Comparison of ENCODE assay signal across 22 cellular contexts in genomic region chr21:37001446-37001845, GRCh38.
DNase-seq lines count a peak whose midpoint lies in the region; TF ChIP-seq lines count a peak whose summit lies in the region.
"Had no signal": no experiment of that assay in that cellular context is flagged by ENCODE, and none has a peak within 500 bp of the region (broad histone marks: within the 10 kb centered on the region; RNA-seq: fewer than 3 reads in every experiment).

No MANE protein-coding gene starts in this region.

- no peak for TF ChIP-seq CTCF in VCaP (conservative IDR thresholded peaks at IDR 0.05)

- no peaks in the 10 kb centered on the region for H3K36me3 ChIP-seq in muscle layer of duodenum (ENCODE audit: control insufficient read depth in 1 of 2, insufficient read depth in 2 of 2, low read length in 2 of 2)
- H3K36me3 ChIP-seq: esophagus squamous epithelium, heart left ventricle had no signal

- H3K27me3 ChIP-seq in muscle layer of duodenum (ENCODE audit: low read depth, low read length), result peaks cover 5% of the 10 kb centered on the region

- no peak overlapping the region for H3K4me3 ChIP-seq in muscle layer of duodenum (ENCODE audit: low read depth in 1 of 2, low read length in 2 of 2)
- H3K4me3 ChIP-seq: esophagus squamous epithelium, heart left ventricle had no signal

- H3K9me3 ChIP-seq in muscle layer of duodenum (ENCODE audit: control insufficient read depth in 1 of 2, low read length in 2 of 2), result no peaks in the 10 kb centered on the region
- H3K9me3 ChIP-seq: esophagus squamous epithelium, heart left ventricle had no signal

- DNase-seq in DMS 273 (lab: John Stamatoyannopoulos, UW; ENCODE audit: unreplicated experiment) (peak; percentile 34), DMS 273 treated with DMSO at 0.1 percent for 48 hours (lab: John Stamatoyannopoulos, UW) (no peak), GM03348 (ENCODE audit: low spot score) (peak; percentile 39), T-helper 2 cell (no peak), NCI-H1694 (lab: John Stamatoyannopoulos, UW) (no peak), DMS79 (lab: John Stamatoyannopoulos, UW) (no peak)
- DNase-seq: activated CD4-positive, CD25-positive, alpha-beta regulatory T cell; amniotic stem cell; caudate nucleus; DND-41; esophagus squamous epithelium; GOT3; heart left ventricle; immature natural killer cell; naive B cell; NCI-H187 treated with DMSO at 0.1 percent for 48 hours; NCI-H446 treated with DMSO at 0.1 percent for 48 hours; retina; stimulated activated CD4-positive, alpha-beta T cell treated with anti-CD3 and anti-CD28 coated beads, Interleukin-12 subunit alpha, Interleukin-12 subunit beta, amount 100 ng/mL, for 4 hours had no signal

- peaks cover 0 to 4% of the 10 kb centered on the region in 2 donors for H3K4me1 ChIP-seq in muscle layer of duodenum (ENCODE audit: control insufficient read depth in 1 of 2, insufficient read depth in 2 of 2, low read length in 2 of 2)

- 0 out of 2 replicates have a peak overlapping the region, but pooled peaks have one; percentile 4 for H3K27ac ChIP-seq in VCaP
- H3K27ac ChIP-seq in muscle layer of duodenum (ENCODE audit: low read length), result peak overlapping the region; percentile 21
- H3K27ac ChIP-seq: 22Rv1, esophagus squamous epithelium, heart left ventricle had no signal

Comparison
In these comparisons a context has a peak if more than half of its experiments do, and no peak if none do; other contexts are left out.
1. DNase-seq: peak in DMS 273 (single experiment) and GM03348 (single experiment); none in DMS 273 treated with DMSO at 0.1 percent for 48 hours (single experiment), T-helper 2 cell (0 of 5), NCI-H1694 (single experiment) and DMS79 (single experiment).